ENCODE assay signal across 1 cellular context in genomic region chr11:63738720-63739360, GRCh38.
TF ChIP-seq lines count a peak whose summit lies in the region.

No MANE protein-coding gene starts in this region.

TF ChIP-seq in HepG2, 621 proteins besides CTCF, POLR2A, EP300 and RAD21 (continued from another document):
- no peak for TF ChIP-seq TRAFD1 (CRISPR knock-in tag; IDR thresholded peaks at IDR 0.05; ENCODE audit: borderline replicate concordance)
- peak; percentile 30; the same call in 1 of the 2 replicates for TF ChIP-seq ELF3 (CRISPR knock-in tag; IDR thresholded peaks at IDR 0.05)
